15 cellular contexts compared by ENCODE assay signal in genomic region chr3:64084640-64085039, GRCh38.
DNase-seq lines count a peak whose midpoint lies in the region; ATAC-seq, FAIRE-seq and TF ChIP-seq lines count a peak whose summit lies in the region.
"Had no signal": no experiment of that assay in that cellular context is flagged by ENCODE, and none has a peak within 500 bp of the region (broad histone marks: within the 10 kb centered on the region; RNA-seq: fewer than 3 reads in every experiment).

No MANE protein-coding gene starts in this region.

- H3K27ac ChIP-seq in RWPE2 (ENCODE audit: poor library complexity, severe bottlenecking), result peak overlapping the region; percentile 85
- H3K27ac ChIP-seq: cardiac muscle cell had no signal

- peaks cover 0 to 16% of the 10 kb centered on the region in 2 donors for H3K27me3 Mint-ChIP-seq in T-cell

- no peaks in the 10 kb centered on the region for H3K4me1 Mint-ChIP-seq in T-cell

- FAIRE-seq in H54 (lab: Jason Lieb, UNC), result peak; percentile 98
- FAIRE-seq: G401.6, GM18507 had no signal

- H3K4me1 ChIP-seq in RWPE2 (ENCODE audit: insufficient read depth, poor library complexity, severe bottlenecking), result peaks cover 6% of the 10 kb centered on the region

- DNase-seq in 8988T (peak; percentile 28), H54 (ENCODE audit: insufficient read length, low spot score) (peak; percentile 61), RWPE2 (ENCODE audit: low spot score) (no peak), fibroblast of pulmonary artery (ENCODE audit: low read depth) (peak; percentile 64), T-cell (no peak)
- DNase-seq in NK-92 treated with Interleukin-12 subunit alpha and Interleukin-12 subunit beta, amount 100 ng/mL, for 24 hours (lab: John Stamatoyannopoulos, UW), result no peak
- no peak for DNase-seq in activated T-cell treated with anti-CD3 and anti-CD28 coated beads, Interleukin-2, amount 50 U/mL, for 48 hours
- DNase-seq: erythroblast; stimulated activated CD4-positive, alpha-beta T cell treated with anti-CD3 and anti-CD28 coated beads, Interleukin-4, amount 100 ng/mL, for 4 hours; stimulated activated naive CD4-positive, alpha-beta T cell treated with Interleukin-2 at 50 U/mL for 16 hours had no signal

- H3K36me3 Mint-ChIP-seq in T-cell, result no peaks in the 10 kb centered on the region

- no peaks in the 10 kb centered on the region for H3K9me3 Mint-ChIP-seq in T-cell
- H3K9me3 Mint-ChIP-seq: T-helper 1 cell treated with Interleukin-12 subunit alpha and Interleukin-12 subunit beta and Interleukin-4 antibody, amounts not matched to agents 30 μg/mL and 1 μg/mL, for 36 hours had no signal

- POLR2A ChIA-PET in T-cell (lab: Charles Lee), result no interaction called here

- H3K27me3 ChIP-seq in RWPE2 (ENCODE audit: insufficient read depth, poor library complexity, severe bottlenecking), result no peaks in the 10 kb centered on the region
- H3K27me3 ChIP-seq: cardiac muscle cell had no signal

- no peak for TF ChIP-seq POLR2A in H54 (IDR thresholded peaks at IDR 0.05; ENCODE audit: low read depth, low read length)

- H3K36me3 ChIP-seq in RWPE2 (ENCODE audit: low read depth), result no peaks in the 10 kb centered on the region
- H3K36me3 ChIP-seq: cardiac muscle cell had no signal

- no peak overlapping the region for H3K4me3 Mint-ChIP-seq in T-cell
- H3K4me3 Mint-ChIP-seq: T-helper 1 cell treated with Interleukin-12 subunit alpha and Interleukin-12 subunit beta and Interleukin-4 antibody, amounts not matched to agents 30 μg/mL and 1 μg/mL, for 36 hours had no signal

- TF ChIP-seq CTCF in RWPE2 (IDR thresholded peaks at IDR 0.05; ENCODE audit: poor library complexity, severe bottlenecking) (no peak), fibroblast of pulmonary artery (IDR thresholded peaks at IDR 0.05; ENCODE audit: low read length, missing control alignments) (no peak)

- no peak overlapping the region for H3K27ac Mint-ChIP-seq in T-cell
- H3K27ac Mint-ChIP-seq: T-helper 1 cell treated with Interleukin-12 subunit alpha and Interleukin-12 subunit beta and Interleukin-4 antibody, amounts not matched to agents 30 μg/mL and 1 μg/mL, for 36 hours had no signal

- H3K4me3 ChIP-seq in RWPE2 (ENCODE audit: severe bottlenecking) (no peak overlapping the region), fibroblast of pulmonary artery (replicated peaks; ENCODE audit: low read depth, low read length) (no peak overlapping the region)
- H3K4me3 ChIP-seq: cardiac muscle cell had no signal

- no peaks in the 10 kb centered on the region for H3K9me3 ChIP-seq in RWPE2 (ENCODE audit: severe bottlenecking)

- CTCF ChIA-PET in T-cell (lab: Charles Lee), result no interaction called here

- ATAC-seq in RWPE2 (ENCODE audit: low read depth), result peak; percentile 98
- ATAC-seq in T-cell (replicated peaks in 1 of 4), result no peak
- ATAC-seq in HG03135 (IDR thresholded peaks at IDR 0.05; ENCODE audit: unreplicated experiment), result no peak

Comparison
In these comparisons a context has a peak if more than half of its experiments do, and no peak if none do; other contexts are left out.
1. DNase-seq: peak in 8988T (single experiment), H54 (single experiment) and fibroblast of pulmonary artery (single experiment); none in RWPE2 (single experiment), T-cell (0 of 34), NK-92 treated with Interleukin-12 subunit alpha and Interleukin-12 subunit beta, amount 100 ng/mL, for 24 hours (single experiment) and activated T-cell treated with anti-CD3 and anti-CD28 coated beads, Interleukin-2, amount 50 U/mL, for 48 hours (0 of 2).